In genomic region chr12:53046655-53047220, GRCh38 we compare ENCODE assay signal across 8 cellular contexts. TPM values are rescaled to one million over a fixed set of nuclear protein-coding genes. Genes with fewer than 3 reads are reported as not detected.
A peak's percentile ranks its signal among the peaks of the same experiment; 100 is the strongest.
DNase-seq lines count a peak whose midpoint lies in the region; TF ChIP-seq lines count a peak whose summit lies in the region.

No MANE protein-coding gene starts in this region.

- TF ChIP-seq CTCF in NB4 (IDR thresholded peaks at IDR 0.05; ENCODE audit: low read depth, low read length) (no peak), endodermal cell (conservative IDR thresholded peaks at IDR 0.05) (no peak)

- H3K27ac ChIP-seq in endodermal cell (ENCODE audit: low read depth, low read length) (peak overlapping the region; percentile 78), mesenchymal stem cell (ENCODE audit: low read length, poor library complexity, severe bottlenecking) (peak overlapping the region; percentile 97)

- H3K4me1 ChIP-seq in endodermal cell (ENCODE audit: control insufficient read depth, insufficient read depth, low read length) (peaks cover 39% of the 10 kb centered on the region), mesenchymal stem cell (ENCODE audit: control insufficient read depth, insufficient read depth, low read depth, low read length) (peaks cover 51% of the 10 kb centered on the region)

- no peaks in the 10 kb centered on the region for H3K9me3 ChIP-seq in endodermal cell (ENCODE audit: control insufficient read depth, low read length)
- no peaks in the 10 kb centered on the region for H3K9me3 ChIP-seq in mesenchymal stem cell (ENCODE audit: control insufficient read depth, low read length)

- TF ChIP-seq POLR2A in NB4 (IDR thresholded peaks at IDR 0.05; ENCODE audit: extremely low read depth, insufficient read length): no peak

- peak overlapping the region in 1 of 2 experiments; percentile 99 for H3K23ac ChIP-seq in mesenchymal stem cell (ENCODE audit: low read length in 2 of 2)

- peak overlapping the region; percentile 91 for H4K91ac ChIP-seq in mesenchymal stem cell (ENCODE audit: low read length)

- H3K4ac ChIP-seq in mesenchymal stem cell (ENCODE audit: low read depth in 1 of 2, low read length in 2 of 2): peak overlapping the region; percentile 86 to 100

- intact Hi-C loops in activated CD4-positive, alpha-beta T cell treated with anti-CD3 and anti-CD28 coated beads, Interleukin-2, amount 10 ng/mL, durations not matched to agents 24 days and 14 days (cut with micrococcal nuclease): loop anchor here (2.0 kb wide), 2 partner anchors 32 to 40 kb away; partner anchors contain the start of genes EIF4B and SPRYD3

- H3K27ac Mint-ChIP-seq in activated CD4-positive, alpha-beta T cell treated with anti-CD3 and anti-CD28 coated beads, Interleukin-2, amount 10 ng/mL, durations not matched to agents 24 days and 14 days: peak overlapping the region; percentile 82
- H3K27ac Mint-ChIP-seq in endodermal cell: peak overlapping the region; percentile 95

- H2AFZ ChIP-seq in mesenchymal stem cell (ENCODE audit: low read depth, low read length): peak overlapping the region; percentile 29

- no peaks in the 10 kb centered on the region for H3K9me3 Mint-ChIP-seq in activated CD4-positive, alpha-beta T cell treated with anti-CD3 and anti-CD28 coated beads, Interleukin-2, amount 10 ng/mL, durations not matched to agents 24 days and 14 days
- H3K9me3 Mint-ChIP-seq in endodermal cell: no peaks in the 10 kb centered on the region

- H3K4me3 ChIP-seq in NB4 (ENCODE audit: low read depth, low read length) (peak overlapping the region; percentile 71), endodermal cell (ENCODE audit: low read length) (peak overlapping the region; percentile 89), mesenchymal stem cell (ENCODE audit: insufficient read depth in 1 of 2, low read depth in 1 of 2, low read length in 2 of 2) (peak overlapping the region; percentile 72 to 93)

- 0 to 1% methylated on average over 15 to 35 of the region's 44 CpGs for WGBS in endodermal cell (ENCODE audit: insufficient coverage in 1 of 2, insufficient read length in 1 of 2), 2 experiments
- 5% methylated on average over 16 of the region's 44 CpGs for WGBS in mesenchymal stem cell

- peaks cover 29% of the 10 kb centered on the region for H3K4me1 Mint-ChIP-seq in activated CD4-positive, alpha-beta T cell treated with anti-CD3 and anti-CD28 coated beads, Interleukin-2, amount 10 ng/mL, durations not matched to agents 24 days and 14 days
- peaks cover 48% of the 10 kb centered on the region for H3K4me1 Mint-ChIP-seq in endodermal cell

- peak overlapping the region; percentile 88 for H3K4me2 ChIP-seq in mesenchymal stem cell (ENCODE audit: low read length, poor library complexity, severe bottlenecking)

- peak overlapping the region; percentile 98 for H4K8ac ChIP-seq in mesenchymal stem cell (ENCODE audit: low read length)

- H2AK5ac ChIP-seq in mesenchymal stem cell (ENCODE audit: low read length, severe bottlenecking): peak overlapping the region; percentile 81

- H2BK120ac ChIP-seq in mesenchymal stem cell (ENCODE audit: low read depth, low read length): peak overlapping the region; percentile 69

- peaks cover 10% of the 10 kb centered on the region for H3K36me3 Mint-ChIP-seq in activated CD4-positive, alpha-beta T cell treated with anti-CD3 and anti-CD28 coated beads, Interleukin-2, amount 10 ng/mL, durations not matched to agents 24 days and 14 days (ENCODE audit: low read depth)
- H3K36me3 Mint-ChIP-seq in endodermal cell (ENCODE audit: low read depth): peaks cover 7% of the 10 kb centered on the region

- H3K9ac ChIP-seq in endodermal cell (ENCODE audit: extremely low read depth, low read length, poor library complexity, severe bottlenecking): peak overlapping the region; percentile 84
- H3K9ac ChIP-seq in mesenchymal stem cell (ENCODE audit: low read length): peak overlapping the region; percentile 97

- peaks cover 3% of the 10 kb centered on the region for H3K36me3 ChIP-seq in endodermal cell (ENCODE audit: control insufficient read depth, insufficient read depth, low read length)
- peaks cover 9 to 16% of the 10 kb centered on the region in 2 experiments for H3K36me3 ChIP-seq in mesenchymal stem cell (ENCODE audit: control insufficient read depth in 1 of 2, insufficient read depth in 2 of 2, low read depth in 1 of 2, low read length in 2 of 2)

- H2BK15ac ChIP-seq in mesenchymal stem cell (ENCODE audit: low read depth, poor library complexity, severe bottlenecking): peak overlapping the region; percentile 6

- H3K4me3 Mint-ChIP-seq in activated CD4-positive, alpha-beta T cell treated with anti-CD3 and anti-CD28 coated beads, Interleukin-2, amount 10 ng/mL, durations not matched to agents 24 days and 14 days: peak overlapping the region; percentile 90
- H3K4me3 Mint-ChIP-seq in endodermal cell: peak overlapping the region; percentile 83

- H3K18ac ChIP-seq in mesenchymal stem cell (ENCODE audit: low read depth in 1 of 2, low read length in 2 of 2): peak overlapping the region; percentile 83 to 100

- H2BK5ac ChIP-seq in mesenchymal stem cell (ENCODE audit: low read depth, low read length, poor library complexity, severe bottlenecking): peak overlapping the region; percentile 78

- H3K14ac ChIP-seq in mesenchymal stem cell (ENCODE audit: low read length in 2 of 2): peak overlapping the region in 1 of 2 experiments; percentile 100

- DNase-seq in GM04504 (ENCODE audit: low read depth) (peak; percentile 79), HCEC 1CT (peak; percentile 86), NB4 (ENCODE audit: low read depth) (peak; percentile 79), endodermal cell (peak; percentile 91), mesenchymal stem cell (peak; percentile 94), COLO829 (ENCODE audit: low spot score) (no peak)
- peak; percentile 86 for DNase-seq in activated CD4-positive, alpha-beta T cell treated with anti-CD3 and anti-CD28 coated beads, Interleukin-2, amount 10 ng/mL, durations not matched to agents 24 days and 14 days
- peak; percentile 30 for DNase-seq in stimulated activated CD8-positive, alpha-beta memory T cell treated with anti-CD3 and anti-CD28 coated beads, Interleukin-4, amount 100 ng/mL, for 24 hours (ENCODE audit: low read depth)

- peaks cover 3% of the 10 kb centered on the region for H3K79me1 ChIP-seq in mesenchymal stem cell (replicated peaks; ENCODE audit: low read length, poor library complexity, severe bottlenecking)

- no peaks in the 10 kb centered on the region for H3K27me3 ChIP-seq in endodermal cell (ENCODE audit: control insufficient read depth, insufficient read depth, low read length, poor library complexity, severe bottlenecking)
- H3K27me3 ChIP-seq in mesenchymal stem cell (ENCODE audit: control insufficient read depth in 1 of 2, insufficient read depth in 1 of 2, low read length in 2 of 2): no peaks in the 10 kb centered on the region

- no peaks in the 10 kb centered on the region for H3K27me3 Mint-ChIP-seq in activated CD4-positive, alpha-beta T cell treated with anti-CD3 and anti-CD28 coated beads, Interleukin-2, amount 10 ng/mL, durations not matched to agents 24 days and 14 days
- peaks cover 17% of the 10 kb centered on the region for H3K27me3 Mint-ChIP-seq in endodermal cell (ENCODE audit: insufficient read depth)

- H2BK12ac ChIP-seq in mesenchymal stem cell (ENCODE audit: low read length in 2 of 2): peak overlapping the region; percentile 30 to 87

RNA-seq across cellular contexts. Expression of gene TNS2, which starts 3.1 kb away (rescaled TPM):
- total RNA-seq in activated CD4-positive, alpha-beta T cell treated with anti-CD3 and anti-CD28 coated beads, Interleukin-2, amount 10 ng/mL, durations not matched to agents 24 days and 14 days: 1.8 and 2.3 TPM in 2 replicates
- 10 to 100 TPM; 10.2 to 12.6 TPM for total RNA-seq in endodermal cell
- polyA plus RNA-seq in endodermal cell (2013, experiment 1 of 2): 9.5 TPM
- polyA plus RNA-seq in endodermal cell (2013, experiment 2 of 2): 9.6 TPM
- polyA plus RNA-seq in mesenchymal stem cell (2013, experiment 1 of 2): 95.2 TPM
- polyA plus RNA-seq in mesenchymal stem cell (2013, experiment 2 of 2): 91.2 TPM

RNA-seq across cellular contexts. Expression of gene SPRYD3, which starts 32.5 kb away (rescaled TPM):
- 35.6 TPM in 2 replicates for total RNA-seq in activated CD4-positive, alpha-beta T cell treated with anti-CD3 and anti-CD28 coated beads, Interleukin-2, amount 10 ng/mL, durations not matched to agents 24 days and 14 days
- 10 to 100 TPM; 13.0 to 18.4 TPM for total RNA-seq in endodermal cell
- 6.8 TPM for polyA plus RNA-seq in endodermal cell (2013, experiment 1 of 2)
- polyA plus RNA-seq in endodermal cell (2013, experiment 2 of 2): 7.2 TPM
- 15.3 TPM for polyA plus RNA-seq in mesenchymal stem cell (2013, experiment 1 of 2)
- polyA plus RNA-seq in mesenchymal stem cell (2013, experiment 2 of 2): 14.7 TPM

RNA-seq across cellular contexts. Expression of gene EIF4B, which starts 40.5 kb away (rescaled TPM):
- 500 and 521 TPM in 2 replicates for total RNA-seq in activated CD4-positive, alpha-beta T cell treated with anti-CD3 and anti-CD28 coated beads, Interleukin-2, amount 10 ng/mL, durations not matched to agents 24 days and 14 days
- total RNA-seq in endodermal cell: 100 to 1,000 TPM; 596 to 655 TPM
- polyA plus RNA-seq in endodermal cell (2013, experiment 1 of 2): 388 TPM
- polyA plus RNA-seq in endodermal cell (2013, experiment 2 of 2): 341 TPM
- polyA plus RNA-seq in mesenchymal stem cell (2013, experiment 1 of 2): 387 TPM
- polyA plus RNA-seq in mesenchymal stem cell (2013, experiment 2 of 2): 364 TPM

RNA-seq across cellular contexts. Expression of gene IGFBP6, which starts 50.7 kb away (rescaled TPM):
- total RNA-seq in activated CD4-positive, alpha-beta T cell treated with anti-CD3 and anti-CD28 coated beads, Interleukin-2, amount 10 ng/mL, durations not matched to agents 24 days and 14 days: not detected in 2 replicates
- 10 to 100 TPM; 21.7 to 48.4 TPM for total RNA-seq in endodermal cell
- 13.5 TPM for polyA plus RNA-seq in endodermal cell (2013, experiment 1 of 2)
- polyA plus RNA-seq in endodermal cell (2013, experiment 2 of 2): 23.1 TPM
- 54.0 TPM for polyA plus RNA-seq in mesenchymal stem cell (2013, experiment 1 of 2)
- 54.6 TPM for polyA plus RNA-seq in mesenchymal stem cell (2013, experiment 2 of 2)

RNA-seq across cellular contexts. Expression of gene SOAT2, which starts 56.5 kb away (rescaled TPM):
- total RNA-seq in activated CD4-positive, alpha-beta T cell treated with anti-CD3 and anti-CD28 coated beads, Interleukin-2, amount 10 ng/mL, durations not matched to agents 24 days and 14 days: not detected in 2 replicates
- total RNA-seq in endodermal cell: under 1 TPM; 0.46 to 0.71 TPM
- polyA plus RNA-seq in endodermal cell (2013, experiment 1 of 2): 0.28 TPM
- polyA plus RNA-seq in endodermal cell (2013, experiment 2 of 2): 0.21 TPM
- polyA plus RNA-seq in mesenchymal stem cell (2013, experiment 1 of 2): 0.03 TPM
- not detected for polyA plus RNA-seq in mesenchymal stem cell (2013, experiment 2 of 2)
